In the genomic region with DNA sequence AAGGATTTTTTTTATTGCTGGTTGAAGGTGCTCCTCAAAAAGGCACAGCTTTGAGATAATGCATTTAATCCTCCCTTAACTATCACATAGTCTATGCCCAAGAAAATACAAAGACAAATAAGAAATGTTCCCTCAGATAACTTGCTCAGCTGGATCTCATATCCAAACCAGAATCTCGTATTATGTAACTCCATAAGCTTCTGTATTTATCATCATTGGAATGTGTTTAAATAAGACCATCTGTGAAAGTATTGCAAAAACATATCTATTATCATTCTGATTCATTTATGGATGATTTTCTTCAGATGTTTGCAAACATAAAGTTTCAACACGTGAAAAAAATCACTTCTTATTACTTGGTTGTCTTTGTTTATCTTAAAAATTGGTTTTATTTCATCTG, we compare ENCODE assay signal across 19 cellular contexts.
DNase-seq lines count a peak whose midpoint lies in the region; ATAC-seq and TF ChIP-seq lines count a peak whose summit lies in the region.
"Had no signal": no experiment of that assay in that cellular context is flagged by ENCODE, and none has a peak within 500 bp of the region (broad histone marks: within the 10 kb centered on the region; RNA-seq: fewer than 3 reads in every experiment).

No MANE protein-coding gene starts in this region.

- no peak overlapping the region for H2AFZ ChIP-seq in SK-N-SH (ENCODE audit: low read depth)

- H3K27me3 ChIP-seq in SK-N-SH (ENCODE audit: insufficient read depth), result no peaks in the 10 kb centered on the region
- H3K27me3 ChIP-seq in adipocyte (replicated peaks; ENCODE audit: control insufficient read depth, insufficient read depth, low read length), result peaks cover 2% of the 10 kb centered on the region

- no peaks in the 10 kb centered on the region for H4K20me1 ChIP-seq in SK-N-SH (ENCODE audit: insufficient read depth)

- H3K9me3 ChIP-seq in SK-N-SH (no peaks in the 10 kb centered on the region), adipocyte (ENCODE audit: control insufficient read depth, low read length) (no peaks in the 10 kb centered on the region)

- H3K79me2 ChIP-seq in SK-N-SH (ENCODE audit: insufficient read depth), result no peaks in the 10 kb centered on the region

- H3K36me3 Mint-ChIP-seq in progenitor cell of endocrine pancreas (ENCODE audit: insufficient read depth), result no peaks in the 10 kb centered on the region

- H3K4me1 ChIP-seq in SK-N-SH (ENCODE audit: control insufficient read depth in 1 of 2, insufficient read depth in 2 of 2, low read depth in 1 of 2, low read length in 1 of 2) (no peaks in the 10 kb centered on the region; a peak in 1 of 4 replicates), adipocyte (ENCODE audit: control insufficient read depth, insufficient read depth, low read length) (peaks cover 6% of the 10 kb centered on the region)

- DNase-seq in SK-N-SH (no peak), adipocyte (ENCODE audit: low read depth) (peak; percentile 52), fibroblast of mammary gland (ENCODE audit: low read depth) (peak; percentile 72), NCI-H146 (lab: John Stamatoyannopoulos, UW) (no peak), progenitor cell of endocrine pancreas (ENCODE audit: low spot score, unreplicated experiment) (no peak), middle frontal gyrus (ENCODE audit: extremely low spot score, low spot score) (no peak), NCI-H510A (lab: John Stamatoyannopoulos, UW) (no peak)
- DNase-seq: DMS153, NCI-H1930, NCI-H2171, NCI-H446 treated with DMSO at 0.1 percent for 48 hours, NCI-H748 treated with DMSO at 0.1 percent for 48 hours, OCI-M1, SHP77 treated with DMSO at 0.1 percent for 48 hours had no signal

- no peaks in the 10 kb centered on the region for H3F3A ChIP-seq in SK-N-SH (replicated peaks; ENCODE audit: insufficient read depth)

- H3K27me3 Mint-ChIP-seq in progenitor cell of endocrine pancreas, result no peaks in the 10 kb centered on the region

- H3K27ac Mint-ChIP-seq in progenitor cell of endocrine pancreas, result no peak overlapping the region

- H3K36me3 ChIP-seq in SK-N-SH (replicated peaks in 1 of 2; ENCODE audit: control insufficient read depth in 1 of 2, insufficient read depth in 2 of 2, low read length in 1 of 2), result no peaks in the 10 kb centered on the region
- H3K36me3 ChIP-seq in adipocyte (ENCODE audit: control insufficient read depth, insufficient read depth, low read length, severe bottlenecking), result no peaks in the 10 kb centered on the region

- no peaks in the 10 kb centered on the region for H3K9me2 ChIP-seq in SK-N-SH

- no peak overlapping the region for H3K4me2 ChIP-seq in SK-N-SH

- no peaks in the 10 kb centered on the region for H3K9me3 Mint-ChIP-seq in progenitor cell of endocrine pancreas (ENCODE audit: low read depth)

- H3K9ac ChIP-seq in SK-N-SH, result no peak overlapping the region
- no peak overlapping the region for H3K9ac ChIP-seq in adipocyte (ENCODE audit: low read length)

- POLR2A ChIA-PET in SK-N-SH (lab: Yijun Ruan, JAX), result no interaction called here

- ATAC-seq in SK-N-SH treated with all-trans-retinoic acid at 6 μM for 48 hours, result no peak
- ATAC-seq: HCT116 had no signal

- TF ChIP-seq CTCF in SK-N-SH (IDR thresholded peaks at IDR 0.05) (no peak), fibroblast of mammary gland (conservative IDR thresholded peaks at IDR 0.05; ENCODE audit: control insufficient read depth, insufficient read depth, low read depth, low read length) (no peak), progenitor cell of endocrine pancreas (IDR thresholded peaks at IDR 0.05; ENCODE audit: unreplicated experiment) (no peak)

- H3K4me3 Mint-ChIP-seq in progenitor cell of endocrine pancreas (ENCODE audit: low read depth), result no peak overlapping the region

- H3K4me1 Mint-ChIP-seq in progenitor cell of endocrine pancreas (ENCODE audit: low read depth), result peaks cover 5% of the 10 kb centered on the region

- H3K4me3 ChIP-seq in SK-N-SH (ENCODE audit: low read depth in 2 of 2, low read length in 1 of 2) (no peak overlapping the region), adipocyte (ENCODE audit: low read length) (no peak overlapping the region), fibroblast of mammary gland (ENCODE audit: control insufficient read depth, low read depth, low read length) (no peak overlapping the region)

- no peak for TF ChIP-seq EP300 in SK-N-SH (IDR thresholded peaks at IDR 0.05; ENCODE audit: borderline replicate concordance in 1 of 2, low read depth in 1 of 2, low read length in 1 of 2)

- no peak for TF ChIP-seq RAD21 in SK-N-SH (IDR thresholded peaks at IDR 0.05; ENCODE audit: low read length)

- CTCF ChIA-PET in SK-N-SH (lab: Yijun Ruan, JAX), result no interaction called here

- no peak overlapping the region for H3K27ac ChIP-seq in SK-N-SH (ENCODE audit: low read depth in 2 of 2, low read length in 1 of 2)
- H3K27ac ChIP-seq: 22Rv1, C4-2B, HL-60 had no signal

- WGBS in SK-N-SH (ENCODE audit: low lambda C conversion rate), result 57% methylated on average over 2 of the region's 2 CpGs

TF ChIP-seq in SK-N-SH, 30 proteins besides CTCF, POLR2A, EP300 and RAD21:
- 0 out of 2 replicates have a peak, but pooled peaks have one; percentile 41 for TF ChIP-seq TCF12 (IDR thresholded peaks at IDR 0.05)
- TF ChIP-seq JUND (IDR thresholded peaks at IDR 0.05), result no peak

TF ChIP-seq in SK-N-SH treated with all-trans-retinoic acid at 6 μM for 48 hours, 23 proteins besides CTCF, POLR2A, EP300 and RAD21:
- TF ChIP-seq TCF4 (CRISPR knock-in tag; IDR thresholded peaks at IDR 0.05; ENCODE audit: borderline replicate concordance) (no peak), CSDC2 (CRISPR knock-in tag; IDR thresholded peaks at IDR 0.05) (no peak), OSR1 (CRISPR knock-in tag; IDR thresholded peaks at IDR 0.05) (no peak), ZFP30 (CRISPR knock-in tag; IDR thresholded peaks at IDR 0.05) (no peak), ZNF565 (CRISPR knock-in tag; conservative IDR thresholded peaks at IDR 0.05; ENCODE audit: low read depth) (no peak), BACH2 (CRISPR knock-in tag; IDR thresholded peaks at IDR 0.05; ENCODE audit: borderline replicate concordance) (no peak)
- TF ChIP-seq, protein P1, sequence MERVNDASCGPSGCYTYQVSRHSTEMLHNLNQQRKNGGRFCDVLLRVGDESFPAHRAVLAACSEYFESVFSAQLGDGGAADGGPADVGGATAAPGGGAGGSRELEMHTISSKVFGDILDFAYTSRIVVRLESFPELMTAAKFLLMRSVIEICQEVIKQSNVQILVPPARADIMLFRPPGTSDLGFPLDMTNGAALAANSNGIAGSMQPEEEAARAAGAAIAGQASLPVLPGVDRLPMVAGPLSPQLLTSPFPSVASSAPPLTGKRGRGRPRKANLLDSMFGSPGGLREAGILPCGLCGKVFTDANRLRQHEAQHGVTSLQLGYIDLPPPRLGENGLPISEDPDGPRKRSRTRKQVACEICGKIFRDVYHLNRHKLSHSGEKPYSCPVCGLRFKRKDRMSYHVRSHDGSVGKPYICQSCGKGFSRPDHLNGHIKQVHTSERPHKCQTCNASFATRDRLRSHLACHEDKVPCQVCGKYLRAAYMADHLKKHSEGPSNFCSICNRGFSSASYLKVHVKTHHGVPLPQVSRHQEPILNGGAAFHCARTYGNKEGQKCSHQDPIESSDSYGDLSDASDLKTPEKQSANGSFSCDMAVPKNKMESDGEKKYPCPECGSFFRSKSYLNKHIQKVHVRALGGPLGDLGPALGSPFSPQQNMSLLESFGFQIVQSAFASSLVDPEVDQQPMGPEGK (CRISPR knock-in tag; IDR thresholded peaks at IDR 0.05; ENCODE audit: borderline replicate concordance), result no peak
- TF ChIP-seq, protein P2, sequence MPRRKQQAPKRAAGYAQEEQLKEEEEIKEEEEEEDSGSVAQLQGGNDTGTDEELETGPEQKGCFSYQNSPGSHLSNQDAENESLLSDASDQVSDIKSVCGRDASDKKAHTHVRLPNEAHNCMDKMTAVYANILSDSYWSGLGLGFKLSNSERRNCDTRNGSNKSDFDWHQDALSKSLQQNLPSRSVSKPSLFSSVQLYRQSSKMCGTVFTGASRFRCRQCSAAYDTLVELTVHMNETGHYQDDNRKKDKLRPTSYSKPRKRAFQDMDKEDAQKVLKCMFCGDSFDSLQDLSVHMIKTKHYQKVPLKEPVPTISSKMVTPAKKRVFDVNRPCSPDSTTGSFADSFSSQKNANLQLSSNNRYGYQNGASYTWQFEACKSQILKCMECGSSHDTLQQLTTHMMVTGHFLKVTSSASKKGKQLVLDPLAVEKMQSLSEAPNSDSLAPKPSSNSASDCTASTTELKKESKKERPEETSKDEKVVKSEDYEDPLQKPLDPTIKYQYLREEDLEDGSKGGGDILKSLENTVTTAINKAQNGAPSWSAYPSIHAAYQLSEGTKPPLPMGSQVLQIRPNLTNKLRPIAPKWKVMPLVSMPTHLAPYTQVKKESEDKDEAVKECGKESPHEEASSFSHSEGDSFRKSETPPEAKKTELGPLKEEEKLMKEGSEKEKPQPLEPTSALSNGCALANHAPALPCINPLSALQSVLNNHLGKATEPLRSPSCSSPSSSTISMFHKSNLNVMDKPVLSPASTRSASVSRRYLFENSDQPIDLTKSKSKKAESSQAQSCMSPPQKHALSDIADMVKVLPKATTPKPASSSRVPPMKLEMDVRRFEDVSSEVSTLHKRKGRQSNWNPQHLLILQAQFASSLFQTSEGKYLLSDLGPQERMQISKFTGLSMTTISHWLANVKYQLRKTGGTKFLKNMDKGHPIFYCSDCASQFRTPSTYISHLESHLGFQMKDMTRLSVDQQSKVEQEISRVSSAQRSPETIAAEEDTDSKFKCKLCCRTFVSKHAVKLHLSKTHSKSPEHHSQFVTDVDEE (CRISPR knock-in tag; IDR thresholded peaks at IDR 0.05), result no peak

Comparison
In these comparisons a context has a peak if more than half of its experiments do, and no peak if none do; other contexts are left out.
1. DNase-seq: peak in adipocyte (single experiment) and fibroblast of mammary gland (single experiment); none in SK-N-SH (single experiment), NCI-H146 (single experiment), progenitor cell of endocrine pancreas (single experiment), middle frontal gyrus (single experiment) and NCI-H510A (single experiment).